Comparison of ENCODE assay signal across 10 cellular contexts in genomic region chr1:186188004-186188539, GRCh38.
A peak's percentile ranks its signal among the peaks of the same experiment; 100 is the strongest.
DNase-seq lines count a peak whose midpoint lies in the region; ATAC-seq and TF ChIP-seq lines count a peak whose summit lies in the region.
"Had no signal": no experiment of that assay in that cellular context is flagged by ENCODE, and none has a peak within 500 bp of the region (broad histone marks: within the 10 kb centered on the region; RNA-seq: fewer than 3 reads in every experiment).

No MANE protein-coding gene starts in this region.

- peak; percentile 14 for ATAC-seq in GM21737 (IDR thresholded peaks at IDR 0.05; ENCODE audit: unreplicated experiment)
- ATAC-seq: Right ventricle myocardium inferior had no signal

- intact Hi-C loops in esophagus muscularis mucosa (cut with DNase I): no loop called here

- 89% methylated on average over 3 of the region's 3 CpGs for WGBS in esophagus muscularis mucosa

- H3K27ac ChIP-seq in OCI-LY1 (ENCODE audit: low read depth, low read length, poor library complexity, severe bottlenecking) (no peak overlapping the region), esophagus muscularis mucosa (replicated peaks in 1 of 4) (no peak overlapping the region)

- no peaks in the 10 kb centered on the region for H4K20me1 ChIP-seq in OCI-LY1 (ENCODE audit: insufficient read depth, low read length)

- H3K9me2 ChIP-seq in OCI-LY1 (ENCODE audit: low read depth, low read length): no peaks in the 10 kb centered on the region

- TF ChIP-seq CTCF in AG10803 (conservative IDR thresholded peaks at IDR 0.05; ENCODE audit: low read length): no peak
- TF ChIP-seq CTCF in OCI-LY1 (IDR thresholded peaks at IDR 0.05; ENCODE audit: low read length): no peak
- TF ChIP-seq CTCF in fibroblast of the aortic adventitia (IDR thresholded peaks at IDR 0.05; ENCODE audit: insufficient read depth, low read length): no peak
- no peak for TF ChIP-seq CTCF in esophagus muscularis mucosa (IDR thresholded peaks at IDR 0.05)

- no peak for TF ChIP-seq POLR2A in esophagus muscularis mucosa (IDR thresholded peaks at IDR 0.05; ENCODE audit: low read depth)

- H3K9me3 ChIP-seq in OCI-LY1 (ENCODE audit: low read length) (no peaks in the 10 kb centered on the region), esophagus muscularis mucosa (no peaks in the 10 kb centered on the region)

- H3F3A ChIP-seq in OCI-LY1 (ENCODE audit: insufficient read depth, low read length): no peaks in the 10 kb centered on the region

- peaks cover 27% of the 10 kb centered on the region for H3K4me1 ChIP-seq in OCI-LY1 (ENCODE audit: insufficient read depth, low read length, severe bottlenecking)
- peaks cover 0 to 15% (median 7%) of the 10 kb centered on the region in 4 donors for H3K4me1 ChIP-seq in esophagus muscularis mucosa

- no peak for TF ChIP-seq EP300 in esophagus muscularis mucosa (IDR thresholded peaks at IDR 0.05)

- no peak overlapping the region for H3K4me2 ChIP-seq in OCI-LY1 (ENCODE audit: low read length)

- no peaks in the 10 kb centered on the region for H3K27me3 ChIP-seq in OCI-LY1 (ENCODE audit: insufficient read depth, low read length)
- no peaks in the 10 kb centered on the region for H3K27me3 ChIP-seq in esophagus muscularis mucosa

- H3K36me3 ChIP-seq in OCI-LY1 (ENCODE audit: insufficient read depth, low read length) (no peaks in the 10 kb centered on the region), esophagus muscularis mucosa (peaks cover 0 to 32% (median 8%) of the 10 kb centered on the region in 4 donors)

- no peak overlapping the region for H3K9ac ChIP-seq in OCI-LY1 (ENCODE audit: low read length)

- no peaks in the 10 kb centered on the region for H3K79me2 ChIP-seq in OCI-LY1 (ENCODE audit: insufficient read depth, low read length)

- DNase-seq in AG10803 (ENCODE audit: low read depth) (peak; percentile 77), fibroblast of the aortic adventitia (ENCODE audit: low read depth) (peak; percentile 72), esophagus muscularis mucosa (ENCODE audit: extremely low spot score) (no peak), SIG-M5 treated with dmso at 0.1 percent for 504 hours (lab: John Stamatoyannopoulos, UW; ENCODE audit: unreplicated experiment) (no peak), Ammon's horn (ENCODE audit: low spot score) (no peak), NCI-H1930 (lab: John Stamatoyannopoulos, UW) (no peak)
- DNase-seq: GDM1 had no signal

- peak overlapping the region; percentile 70; the same call in 1 of the 2 replicates for H2AFZ ChIP-seq in OCI-LY1 (ENCODE audit: low read length)

- no peak overlapping the region for H3K4me3 ChIP-seq in AG10803 (ENCODE audit: low read length)
- H3K4me3 ChIP-seq in OCI-LY1 (ENCODE audit: low read depth, low read length, poor library complexity, severe bottlenecking): no peak overlapping the region
- H3K4me3 ChIP-seq in fibroblast of the aortic adventitia (ENCODE audit: low read depth, low read length): no peak overlapping the region
- H3K4me3 ChIP-seq in esophagus muscularis mucosa: no peak overlapping the region

Comparison
In these comparisons a context has a peak if more than half of its experiments do, and no peak if none do; other contexts are left out.
1. DNase-seq: peak in AG10803 (single experiment) and fibroblast of the aortic adventitia (single experiment); none in esophagus muscularis mucosa (single experiment), SIG-M5 treated with dmso at 0.1 percent for 504 hours (single experiment), Ammon's horn (single experiment) and NCI-H1930 (0 of 2).